Comparison of ENCODE assay signal across 16 cellular contexts in the genomic region with DNA sequence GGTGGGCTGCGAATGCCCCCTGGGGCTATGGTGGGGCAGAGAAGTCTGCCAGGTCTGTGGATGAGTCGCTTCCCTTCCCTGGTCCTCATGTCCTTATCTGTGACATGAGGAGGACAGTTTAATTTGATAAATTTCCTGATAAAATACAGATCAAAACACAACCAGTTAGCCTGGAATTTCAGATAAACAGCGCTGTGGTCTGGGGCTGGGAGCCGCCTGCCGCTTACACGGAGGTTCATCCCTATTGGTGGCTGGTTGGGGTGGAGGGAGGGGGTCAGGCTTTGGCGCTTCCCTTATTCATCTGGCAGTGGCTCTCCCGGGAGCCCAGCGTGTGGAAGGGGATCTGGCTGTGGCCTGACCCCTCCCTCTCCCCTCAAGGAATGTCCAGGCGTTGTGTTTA. TPM values are rescaled to one million over a fixed set of nuclear protein-coding genes. Genes with fewer than 3 reads are reported as not detected.
DNase-seq lines count a peak whose midpoint lies in the region; ATAC-seq and TF ChIP-seq lines count a peak whose summit lies in the region.
"Had no signal": no experiment of that assay in that cellular context is flagged by ENCODE, and none has a peak within 500 bp of the region (broad histone marks: within the 10 kb centered on the region; RNA-seq: fewer than 3 reads in every experiment).

No MANE protein-coding gene starts in this region.

- ATAC-seq in GM19455 (IDR thresholded peaks at IDR 0.05; ENCODE audit: unreplicated experiment), result no peak
- ATAC-seq: right cardiac atrium had no signal

- no peak overlapping the region for H3K18ac ChIP-seq in H9 (ENCODE audit: insufficient read length, low read depth, low read length)

- no peak overlapping the region for H2BK20ac ChIP-seq in H9 (ENCODE audit: low read depth, low read length, poor library complexity, severe bottlenecking)

- no peak overlapping the region for H3T11ph ChIP-seq in H9 (ENCODE audit: low read length)

- H3K27me3 Mint-ChIP-seq in H9 (ENCODE audit: low read depth), result peaks cover 21% of the 10 kb centered on the region

- H3K9me3 Mint-ChIP-seq in H9, result no peaks in the 10 kb centered on the region; a peak in 1 of 5 replicates
- H3K9me3 Mint-ChIP-seq: stimulated activated naive CD8-positive, alpha-beta T cell treated with anti-CD3 and anti-CD28 coated beads, Interleukin-15, Interleukin-2, amounts not matched to agents 100 ng/mL and 50 ng/mL, for 24 hours had no signal

- DNase-seq in H9, result peak; percentile 67
- DNase-seq in SW480 (ENCODE audit: low spot score), result peak; percentile 53
- peak; percentile 76 for DNase-seq in fibroblast of villous mesenchyme (ENCODE audit: low read depth)
- DNase-seq in osteoblast (ENCODE audit: insufficient read length, low spot score, missing footprints), result peak; percentile 90
- DNase-seq in adrenal gland, result no peak
- no peak for DNase-seq in NCI-H2171 treated with DMSO at 0.1 percent for 48 hours (lab: John Stamatoyannopoulos, UW)
- DNase-seq in NCI-H774 (lab: John Stamatoyannopoulos, UW), result no peak
- DNase-seq: cortex of kidney, NCI-H226, T-helper 9 cell had no signal

- H3K79me2 ChIP-seq in H9 (ENCODE audit: insufficient read depth, low read length) (no peaks in the 10 kb centered on the region), osteoblast (ENCODE audit: insufficient read depth, low read length) (no peaks in the 10 kb centered on the region)

- H2BK5ac ChIP-seq in H9 (ENCODE audit: insufficient read length, low read length), result no peak overlapping the region

- H2AK5ac ChIP-seq in H9 (ENCODE audit: insufficient read length, low read length), result no peak overlapping the region

- H2AFZ ChIP-seq in H9 (ENCODE audit: low read length) (no peak overlapping the region), osteoblast (ENCODE audit: low read length) (no peak overlapping the region)

- H3K4me1 Mint-ChIP-seq in H9, result peaks cover 19 to 29% of the 10 kb centered on the region in 2 experiments

- H3K4me2 ChIP-seq in H9 (ENCODE audit: insufficient read depth, insufficient read length, low read length), result no peak overlapping the region
- H3K4me2 ChIP-seq in osteoblast (ENCODE audit: insufficient read depth, low read length), result no peak overlapping the region

- H4K91ac ChIP-seq in H9 (ENCODE audit: insufficient read length, low read depth, low read length), result no peak overlapping the region

- H3K4me3 ChIP-seq in fibroblast of villous mesenchyme (ENCODE audit: low read depth, low read length) (no peak overlapping the region), osteoblast (ENCODE audit: insufficient read depth, low read length) (no peak overlapping the region), adrenal gland (no peak overlapping the region)

- H3K4me1 ChIP-seq in H9 (ENCODE audit: insufficient read depth, low read length) (no peaks in the 10 kb centered on the region), osteoblast (ENCODE audit: insufficient read depth, low read length) (no peaks in the 10 kb centered on the region), adrenal gland (replicated peaks in 1 of 2) (peaks cover 0 to 6% of the 10 kb centered on the region in 2 donors)

- no peak overlapping the region for H2BK12ac ChIP-seq in H9 (ENCODE audit: insufficient read length, low read depth, low read length)

- no peaks in the 10 kb centered on the region for H3K9me3 ChIP-seq in H9 (ENCODE audit: control insufficient read depth, low read depth, low read length)
- no peaks in the 10 kb centered on the region for H3K9me3 ChIP-seq in osteoblast (ENCODE audit: low read depth, low read length)
- H3K9me3 ChIP-seq in adrenal gland (replicated peaks in 1 of 3), result no peaks in the 10 kb centered on the region
- H3K9me3 ChIP-seq: BLaER1 treated with 17β-estradiol and CSF1 and Interleukin-3, amounts not matched to agents 10 nM and 100 nM had no signal

- no peak overlapping the region for H3K4me3 Mint-ChIP-seq in H9
- H3K4me3 Mint-ChIP-seq: activated naive CD8-positive, alpha-beta T cell; stimulated activated naive CD8-positive, alpha-beta T cell treated with anti-CD3 and anti-CD28 coated beads, Interleukin-15, Interleukin-2, amounts not matched to agents 100 ng/mL and 50 ng/mL, for 24 hours had no signal

- no peak overlapping the region for H3K4ac ChIP-seq in H9 (ENCODE audit: low read depth, low read length)

- H3K36me3 ChIP-seq in osteoblast (ENCODE audit: insufficient read depth, low read length) (no peaks in the 10 kb centered on the region), adrenal gland (replicated peaks in 1 of 2) (no peaks in the 10 kb centered on the region)
- H3K36me3 ChIP-seq: BLaER1 treated with 17β-estradiol and CSF1 and Interleukin-3, amounts not matched to agents 10 nM and 100 nM had no signal

- H2BK15ac ChIP-seq in H9 (ENCODE audit: low read depth, low read length), result no peak overlapping the region

- H3K27ac ChIP-seq in H9 (ENCODE audit: insufficient read length, low read depth, low read length) (no peak overlapping the region), osteoblast (ENCODE audit: low read depth, low read length) (no peak overlapping the region), adrenal gland (no peak overlapping the region)
- H3K27ac ChIP-seq: BLaER1 treated with 17β-estradiol and CSF1 and Interleukin-3, amounts not matched to agents 10 nM and 100 nM had no signal

- H3K27me3 ChIP-seq in H9 (ENCODE audit: insufficient read depth, low read length) (no peaks in the 10 kb centered on the region; the same call in 1 of the 2 replicates), osteoblast (ENCODE audit: insufficient read depth, low read length) (peaks cover 41% of the 10 kb centered on the region), adrenal gland (peaks cover 51% of the 10 kb centered on the region)

- H3K56ac ChIP-seq in H9 (ENCODE audit: insufficient read length, low read depth, low read length), result no peak overlapping the region

- no peak overlapping the region for H2BK120ac ChIP-seq in H9 (ENCODE audit: low read depth, low read length, poor library complexity, severe bottlenecking)

- no peaks in the 10 kb centered on the region for H3K79me1 ChIP-seq in H9 (ENCODE audit: insufficient read depth, low read depth, low read length, poor library complexity, severe bottlenecking)

- TF ChIP-seq CTCF in H9 (conservative IDR thresholded peaks at IDR 0.05), result no peak
- no peak for TF ChIP-seq CTCF in fibroblast of villous mesenchyme (IDR thresholded peaks at IDR 0.05; ENCODE audit: insufficient read depth, low read depth, low read length)
- no peak for TF ChIP-seq CTCF in osteoblast (IDR thresholded peaks at IDR 0.05; ENCODE audit: extremely low read depth, low read depth, low read length)
- no peak for TF ChIP-seq CTCF in adrenal gland (IDR thresholded peaks at IDR 0.05)

- peak overlapping the region in 1 of 3 experiments; percentile 65; a peak in 1 of 7 replicates for H3K27ac Mint-ChIP-seq in H9
- H3K27ac Mint-ChIP-seq: activated naive CD8-positive, alpha-beta T cell; stimulated activated naive CD8-positive, alpha-beta T cell treated with anti-CD3 and anti-CD28 coated beads, Interleukin-15, Interleukin-2, amounts not matched to agents 100 ng/mL and 50 ng/mL, for 24 hours had no signal

- no peak overlapping the region for H3K9ac ChIP-seq in H9 (ENCODE audit: extremely low read depth, insufficient read length, low read length)
- H3K9ac ChIP-seq: BLaER1 treated with 17β-estradiol and CSF1 and Interleukin-3, amounts not matched to agents 10 nM and 100 nM had no signal

- H4K20me1 ChIP-seq in H9 (ENCODE audit: control insufficient read depth, insufficient read depth, insufficient read length) (no peaks in the 10 kb centered on the region), osteoblast (ENCODE audit: insufficient read depth, low read length) (no peaks in the 10 kb centered on the region)

- H3K14ac ChIP-seq in H9 (ENCODE audit: insufficient read depth, low read length), result no peak overlapping the region

- no peaks in the 10 kb centered on the region for H3K23me2 ChIP-seq in H9 (ENCODE audit: insufficient read length, low read depth, low read length, poor library complexity, severe bottlenecking)

- H4K5ac ChIP-seq in H9 (ENCODE audit: insufficient read length, low read depth, low read length), result no peak overlapping the region

- peaks cover 0 to 30% (median 2%) of the 10 kb centered on the region in 3 experiments; a peak in 4 of 7 replicates for H3K36me3 Mint-ChIP-seq in H9 (ENCODE audit: insufficient read depth in 1 of 3, low read depth in 3 of 3)
- H3K36me3 Mint-ChIP-seq: activated naive CD8-positive, alpha-beta T cell had no signal

- no peak for TF ChIP-seq POLR2A in adrenal gland (IDR thresholded peaks at IDR 0.05)

- H4K8ac ChIP-seq in H9 (replicated peaks; ENCODE audit: insufficient read length, low read depth, low read length), result no peak overlapping the region

- no peak overlapping the region for H3K23ac ChIP-seq in H9 (ENCODE audit: insufficient read length, low read depth, low read length)

- WGBS in H9 (ENCODE audit: extremely low coverage, insufficient read length, low lambda C conversion rate), result no CpG with 5 or more reads among the region's 10 CpGs
- 3 to 10% (median 7%) methylated on average over 7 to 10 of the region's 10 CpGs for WGBS in adrenal gland, 4 donors

- intact Hi-C loops in adrenal gland (cut with DNase I), result no loop called here

RNA-seq across cellular contexts. Expression of a gene that starts 17.9 kb away (rescaled TPM):
- total RNA-seq in H9 (2021), result 2.9 and 3.6 TPM in 2 replicates
- under 0.01 TPM in 1 of 2 replicates, not detected in the other for total RNA-seq in fibroblast of villous mesenchyme
- not detected in 2 replicates for total RNA-seq in osteoblast
- total RNA-seq in adrenal gland, result under 1 TPM in 5 of 8 donors, not detected in 3; under 0.01 to 0.24 (median 0.07) TPM
- under 1 TPM; 0.03 to 0.13 (median 0.08) TPM for polyA plus RNA-seq in adrenal gland
- polyA plus RNA-seq: keratinocyte had no signal

Comparison
In these comparisons a context has a peak if more than half of its experiments do, and no peak if none do; other contexts are left out.
1. DNase-seq: peak in H9 (single experiment), SW480 (single experiment), fibroblast of villous mesenchyme (single experiment) and osteoblast (single experiment); none in adrenal gland (0 of 7), NCI-H2171 treated with DMSO at 0.1 percent for 48 hours (single experiment) and NCI-H774 (single experiment).